Comparison of ENCODE assay signal across 18 cellular contexts in the genomic region with DNA sequence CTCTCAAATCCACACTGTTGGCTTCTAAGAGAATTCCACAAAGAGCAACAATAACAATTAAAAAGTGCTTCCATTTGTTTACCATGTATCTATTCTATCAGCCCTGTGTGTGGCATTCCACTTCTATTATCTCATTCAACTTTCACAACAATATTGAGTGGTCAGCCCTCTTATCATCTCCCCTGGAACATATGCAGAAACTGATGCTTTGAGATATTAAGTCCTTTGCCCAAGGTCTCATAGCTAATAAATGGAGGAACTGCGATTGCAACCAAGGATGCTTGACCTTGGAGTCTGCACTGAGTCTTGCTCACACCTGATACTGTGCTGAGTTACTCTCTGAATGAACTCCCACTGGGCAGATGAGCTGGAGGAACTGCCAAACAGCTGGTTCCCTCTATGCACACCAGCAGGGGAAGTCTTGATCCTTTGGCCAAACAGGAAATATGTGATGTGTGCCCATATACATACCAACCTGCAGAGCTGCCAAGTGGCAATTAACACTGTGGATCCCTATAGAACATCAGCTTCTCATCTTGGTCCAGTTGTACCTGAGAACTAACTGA.
"Had no signal": no experiment of that assay in that cellular context is flagged by ENCODE, and none has a peak within 500 bp of the region (broad histone marks: within the 10 kb centered on the region; RNA-seq: fewer than 3 reads in every experiment).

No MANE protein-coding gene starts in this region.

- DNase-seq: activated CD4-positive, alpha-beta T cell treated with anti-CD3 and anti-CD28 coated beads for 4 hours; activated CD8-positive, alpha-beta T cell treated with anti-CD3 and anti-CD28 coated beads for 36 hours; activated effector memory CD4-positive, alpha-beta T cell treated with anti-CD3 and anti-CD28 coated beads, Interleukin-2, amount 50 U/mL, for 16 hours; activated T-cell treated with anti-CD3 and anti-CD28 coated beads, Interleukin-2, amount 50 U/mL, for 48 hours; adrenal gland; body of pancreas; central memory CD4-positive, alpha-beta T cell; esophagus squamous epithelium; kidney glomerular epithelial cell; small intestine; stimulated activated CD4-positive, alpha-beta T cell treated with anti-CD3 and anti-CD28 coated beads, Interleukin-4, amount 100 ng/mL, for 4 hours; stimulated activated CD8-positive, alpha-beta memory T cell treated with anti-CD3 and anti-CD28 coated beads, Interleukin-4, amount 100 ng/mL, for 48 hours; T-helper 2 cell had no signal

- H3K27me3 Mint-ChIP-seq: activated CD8-positive, alpha-beta T cell treated with anti-CD3 and anti-CD28 coated beads for 36 hours; activated naive CD4-positive, alpha-beta T cell treated with anti-CD3 and anti-CD28 coated beads, Interleukin-2, amount 50 U/mL, for 24 hours; progenitor cell of endocrine pancreas; stimulated activated naive CD8-positive, alpha-beta T cell treated with anti-CD3 and anti-CD28 coated beads, Interleukin-15, Interleukin-2, amounts not matched to agents 100 ng/mL and 50 ng/mL, for 24 hours had no signal

- H3K36me3 Mint-ChIP-seq: activated naive CD4-positive, alpha-beta T cell treated with anti-CD3 and anti-CD28 coated beads, Interleukin-2, amount 50 U/mL, for 24 hours; natural killer cell treated with Interleukin-12 subunit alpha and Interleukin-12 subunit beta and Interleukin-15 and Interleukin-18, amount 100 ng/mL, for 72 hours; type B pancreatic cell had no signal

- H3K27ac Mint-ChIP-seq: activated CD8-positive, alpha-beta T cell treated with anti-CD3 and anti-CD28 coated beads for 36 hours; activated naive CD4-positive, alpha-beta T cell treated with anti-CD3 and anti-CD28 coated beads, Interleukin-2, amount 50 U/mL, for 24 hours; natural killer cell treated with Interleukin-12 subunit alpha and Interleukin-12 subunit beta and Interleukin-15 and Interleukin-18, amount 100 ng/mL, for 72 hours; progenitor cell of endocrine pancreas; stimulated activated naive CD8-positive, alpha-beta T cell treated with anti-CD3 and anti-CD28 coated beads, Interleukin-15, Interleukin-2, amounts not matched to agents 100 ng/mL and 50 ng/mL, for 24 hours; type B pancreatic cell had no signal

- H3K4me1 Mint-ChIP-seq: activated naive CD4-positive, alpha-beta T cell treated with anti-CD3 and anti-CD28 coated beads, Interleukin-2, amount 50 U/mL, for 24 hours had no signal

- H3K4me3 Mint-ChIP-seq: activated CD8-positive, alpha-beta T cell treated with anti-CD3 and anti-CD28 coated beads for 36 hours; activated naive CD4-positive, alpha-beta T cell treated with anti-CD3 and anti-CD28 coated beads, Interleukin-2, amount 50 U/mL, for 24 hours; natural killer cell treated with Interleukin-12 subunit alpha and Interleukin-12 subunit beta and Interleukin-15 and Interleukin-18, amount 100 ng/mL, for 72 hours; stimulated activated naive CD8-positive, alpha-beta T cell treated with anti-CD3 and anti-CD28 coated beads, Interleukin-15, Interleukin-2, amounts not matched to agents 100 ng/mL and 50 ng/mL, for 24 hours; type B pancreatic cell had no signal

- H3K9me3 Mint-ChIP-seq: activated CD8-positive, alpha-beta T cell treated with anti-CD3 and anti-CD28 coated beads for 36 hours; stimulated activated naive CD8-positive, alpha-beta T cell treated with anti-CD3 and anti-CD28 coated beads, Interleukin-15, Interleukin-2, amounts not matched to agents 100 ng/mL and 50 ng/mL, for 24 hours; type B pancreatic cell had no signal

- ATAC-seq: activated CD8-positive, alpha-beta T cell treated with anti-CD3 and anti-CD28 coated beads for 36 hours; body of pancreas; natural killer cell treated with Interleukin-12 subunit alpha and Interleukin-12 subunit beta and Interleukin-15 and Interleukin-18, amount 100 ng/mL, for 72 hours had no signal
